27 cellular contexts compared by ENCODE assay signal in genomic region chr4:99202094-99202493, GRCh38. TPM values are rescaled to one million over a fixed set of nuclear protein-coding genes. Genes with fewer than 3 reads are reported as not detected.
DNase-seq lines count a peak whose midpoint lies in the region; ATAC-seq and TF ChIP-seq lines count a peak whose summit lies in the region.
"Had no signal": no experiment of that assay in that cellular context is flagged by ENCODE, and none has a peak within 500 bp of the region (broad histone marks: within the 10 kb centered on the region; RNA-seq: fewer than 3 reads in every experiment).

No MANE protein-coding gene starts in this region.

- H3K4me3 Mint-ChIP-seq in nephron progenitor cell = no peak overlapping the region
- H3K4me3 Mint-ChIP-seq: activated T-cell treated with anti-CD3 and anti-CD28 coated beads, Interleukin-2, amount 50 U/mL, for 4 hours; GM23338; T-helper 17 cell had no signal

- TF ChIP-seq POLR2A in breast epithelium (IDR thresholded peaks at IDR 0.05) = no peak

- H3K4me3 ChIP-seq in breast epithelium (no peak overlapping the region), right atrium auricular region (no peak overlapping the region), tibial artery (no peak overlapping the region)
- H3K4me3 ChIP-seq: GM23338 had no signal

- H3K9me3 Mint-ChIP-seq in nephron progenitor cell = peaks cover 5% of the 10 kb centered on the region
- H3K9me3 Mint-ChIP-seq: activated T-cell treated with anti-CD3 and anti-CD28 coated beads, Interleukin-2, amount 50 U/mL, for 4 hours had no signal

- TF ChIP-seq CTCF in breast epithelium (IDR thresholded peaks at IDR 0.05) (no peak), right atrium auricular region (IDR thresholded peaks at IDR 0.05) (no peak), nephron progenitor cell (IDR thresholded peaks at IDR 0.05) (no peak), tibial artery (IDR thresholded peaks at IDR 0.05) (no peak)

- peaks cover 7% of the 10 kb centered on the region for H3K27me3 Mint-ChIP-seq in nephron progenitor cell (ENCODE audit: low read depth, poor library complexity)

- no peaks in the 10 kb centered on the region for H3K27me3 ChIP-seq in breast epithelium
- H3K27me3 ChIP-seq in right atrium auricular region = no peaks in the 10 kb centered on the region
- H3K27me3 ChIP-seq in tibial artery = no peaks in the 10 kb centered on the region

- no peak for ATAC-seq in GM21381 (IDR thresholded peaks at IDR 0.05; ENCODE audit: unreplicated experiment)
- ATAC-seq: activated T-cell treated with anti-CD3 and anti-CD28 coated beads, Interleukin-2, amount 50 U/mL, for 4 hours; GM23338; Panc1; T-helper 17 cell had no signal

- H3K36me3 ChIP-seq in breast epithelium = no peaks in the 10 kb centered on the region
- H3K36me3 ChIP-seq in right atrium auricular region = no peaks in the 10 kb centered on the region
- H3K36me3 ChIP-seq in tibial artery = peaks cover 0 to 3% (median 0%) of the 10 kb centered on the region in 3 donors

- H3K36me3 Mint-ChIP-seq in nephron progenitor cell (ENCODE audit: low read depth) = peaks cover 6% of the 10 kb centered on the region

- intact Hi-C loops in breast epithelium (cut with DNase I; ENCODE audit: low total_unique reads) (no loop called here), tibial artery (cut with DNase I; ENCODE audit: low total_unique reads) (loop anchor here (5.0 kb wide), 2 partner anchors 205 to 260 kb away; no protein-coding TSS in a partner anchor), posterior vena cava (cut with DNase I) (no loop called here)

- H3K9me3 ChIP-seq in breast epithelium (no peaks in the 10 kb centered on the region), right atrium auricular region (no peaks in the 10 kb centered on the region), tibial artery (no peaks in the 10 kb centered on the region)

- H3K27ac ChIP-seq in breast epithelium (peak overlapping the region; percentile 61 to 64), right atrium auricular region (peak overlapping the region; percentile 62 to 74), tibial artery (peak overlapping the region; percentile 71 to 74)
- H3K27ac ChIP-seq: C4-2B had no signal

- peak overlapping the region; percentile 14 for H3K27ac Mint-ChIP-seq in nephron progenitor cell
- H3K27ac Mint-ChIP-seq: GM23338, T-helper 17 cell had no signal

- H3K4me1 Mint-ChIP-seq in nephron progenitor cell = peaks cover 10% of the 10 kb centered on the region
- H3K4me1 Mint-ChIP-seq: T-helper 17 cell had no signal

- H3K4me1 ChIP-seq in breast epithelium (peaks cover 0 to 9% of the 10 kb centered on the region in 2 donors), right atrium auricular region (peaks cover 0 to 4% of the 10 kb centered on the region in 2 donors), tibial artery (peaks cover 0 to 45% (median 22%) of the 10 kb centered on the region in 4 donors)

- no peak for DNase-seq in breast epithelium (ENCODE audit: low spot score in 2 of 2)
- no peak for DNase-seq in right atrium auricular region (ENCODE audit: low spot score)
- DNase-seq in nephron progenitor cell = no peak
- no peak for DNase-seq in tibial artery
- DNase-seq in posterior vena cava (ENCODE audit: low spot score) = no peak
- no peak for DNase-seq in NCI-H2171 (lab: John Stamatoyannopoulos, UW)
- no peak for DNase-seq in iPS-NIHi11 (ENCODE audit: low spot score)
- DNase-seq: activated CD4-positive, alpha-beta T cell treated with anti-CD3 and anti-CD28 coated beads for 4 hours; activated naive CD4-positive, alpha-beta T cell treated with anti-CD3 and anti-CD28 coated beads, Interleukin-2, amount 50 U/mL, for 16 hours; activated T-cell treated with anti-CD3 and anti-CD28 coated beads, Interleukin-2, amount 50 U/mL, for 4 hours; anterior cingulate cortex; Calu3; effector CD4-positive, alpha-beta T cell; erythroblast; NCI-H1092 treated with DMSO at 0.1 percent for 48 hours; NCI-H2029 treated with DMSO at 0.1 percent for 48 hours; NCI-H446; T-helper 17 cell had no signal

RNA-seq across cellular contexts. Expression of gene ADH6, which starts 17.0 kb away (rescaled TPM):
- total RNA-seq in breast epithelium (not detected), right atrium auricular region (1 to 10 TPM in 1 of 2 donors, not detected in 1; 3.6 TPM), posterior vena cava (not detected)
- total RNA-seq: activated CD8-positive, alpha-beta memory T cell treated with anti-CD3 and anti-CD28 coated beads for 36 hours; cerebellum; frontal cortex; GM23338; mononuclear cell; SK-MEL-5; T-helper 17 cell had no signal

RNA-seq across cellular contexts. Expression of gene ADH4, which starts 58.0 kb away (rescaled TPM):
- 10 to 100 TPM in 1 of 3 donors, 1 to 10 TPM in 1, under 1 TPM in 1; 0.48 to 27.5 (median 7.9) TPM for total RNA-seq in breast epithelium
- total RNA-seq in right atrium auricular region = not detected
- 1 to 10 TPM in 1 of 2 donors, under 1 TPM in 1; 0.29 to 1.3 TPM for total RNA-seq in posterior vena cava
- total RNA-seq: activated CD8-positive, alpha-beta memory T cell treated with anti-CD3 and anti-CD28 coated beads for 36 hours; Calu3; cerebellum; frontal cortex; GM23338; mononuclear cell; SK-MEL-5; T-helper 17 cell had no signal
